ENCODE assay signal across 15 cellular contexts in the genomic region with DNA sequence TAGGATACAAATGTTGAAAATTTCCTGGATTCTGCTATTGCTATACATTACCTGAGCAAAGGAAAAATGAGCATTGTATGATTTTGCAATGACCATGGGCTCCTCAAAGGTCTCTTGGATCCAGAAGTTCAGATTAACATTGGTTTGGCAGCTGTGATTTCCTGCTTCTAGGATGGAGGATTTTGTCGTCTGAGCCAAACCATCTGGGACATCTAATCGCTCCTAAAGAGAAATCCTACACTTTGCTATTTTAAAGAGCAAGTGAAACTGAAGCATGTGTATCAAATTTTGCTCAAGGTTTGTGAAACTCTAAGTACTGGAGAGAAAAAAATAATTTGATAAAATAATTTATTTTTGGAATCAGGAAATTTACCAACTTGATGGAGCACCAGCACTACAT.
DNase-seq lines count a peak whose midpoint lies in the region; ATAC-seq and TF ChIP-seq lines count a peak whose summit lies in the region.
"Had no signal": no experiment of that assay in that cellular context is flagged by ENCODE, and none has a peak within 500 bp of the region (broad histone marks: within the 10 kb centered on the region; RNA-seq: fewer than 3 reads in every experiment).

No MANE protein-coding gene starts in this region.

- H3K9me3 ChIP-seq in SK-N-SH (no peaks in the 10 kb centered on the region), adipocyte (ENCODE audit: control insufficient read depth, low read length) (no peaks in the 10 kb centered on the region), smooth muscle cell (replicated peaks; ENCODE audit: low read depth) (no peaks in the 10 kb centered on the region), uterus (no peaks in the 10 kb centered on the region), right cardiac atrium (ENCODE audit: control insufficient read depth, low read length) (no peaks in the 10 kb centered on the region)

- POLR2A ChIA-PET in SK-N-SH (lab: Yijun Ruan, JAX): no interaction called here

- H3K9ac ChIP-seq in SK-N-SH (no peak overlapping the region), adipocyte (ENCODE audit: low read length) (no peak overlapping the region), smooth muscle cell (ENCODE audit: low read depth) (no peak overlapping the region)

- H3K36me3 ChIP-seq in SK-N-SH (replicated peaks in 1 of 2; ENCODE audit: control insufficient read depth in 1 of 2, insufficient read depth in 2 of 2, low read length in 1 of 2): no peaks in the 10 kb centered on the region
- H3K36me3 ChIP-seq in adipocyte (ENCODE audit: control insufficient read depth, insufficient read depth, low read length, severe bottlenecking): no peaks in the 10 kb centered on the region
- H3K36me3 ChIP-seq in smooth muscle cell (ENCODE audit: low read depth): no peaks in the 10 kb centered on the region
- no peaks in the 10 kb centered on the region for H3K36me3 ChIP-seq in uterus

- TF ChIP-seq POLR2A in uterus (IDR thresholded peaks at IDR 0.05): no peak

- H2AFZ ChIP-seq in SK-N-SH (ENCODE audit: low read depth): no peak overlapping the region
- H2AFZ ChIP-seq in smooth muscle cell (ENCODE audit: low read depth): no peak overlapping the region

- H3F3A ChIP-seq in SK-N-SH (replicated peaks; ENCODE audit: insufficient read depth) (peaks cover 28% of the 10 kb centered on the region), smooth muscle cell (ENCODE audit: low read depth) (no peaks in the 10 kb centered on the region)

- no peaks in the 10 kb centered on the region for H3K9me2 ChIP-seq in SK-N-SH

- H3K4me1 ChIP-seq in SK-N-SH (ENCODE audit: control insufficient read depth in 1 of 2, insufficient read depth in 2 of 2, low read depth in 1 of 2, low read length in 1 of 2): peaks cover 7 to 9% of the 10 kb centered on the region in 2 experiments; a peak in 3 of 4 replicates
- no peaks in the 10 kb centered on the region for H3K4me1 ChIP-seq in adipocyte (ENCODE audit: control insufficient read depth, insufficient read depth, low read length)
- H3K4me1 ChIP-seq in smooth muscle cell (ENCODE audit: low read depth): peaks cover 4% of the 10 kb centered on the region
- H3K4me1 ChIP-seq in uterus: peaks cover 0 to 5% of the 10 kb centered on the region in 2 donors
- no peaks in the 10 kb centered on the region for H3K4me1 ChIP-seq in right cardiac atrium (ENCODE audit: control insufficient read depth, insufficient read depth, low read length)

- peak overlapping the region; percentile 39; the same call in 1 of the 2 replicates for H3K4me2 ChIP-seq in SK-N-SH
- H3K4me2 ChIP-seq in smooth muscle cell: peak overlapping the region; percentile 49

- ATAC-seq in SK-N-SH treated with all-trans-retinoic acid at 6 μM for 48 hours (no peak; the same call in 2 of the 3 replicates), right cardiac atrium (no peak), HG02678 (IDR thresholded peaks at IDR 0.05; ENCODE audit: unreplicated experiment) (no peak)
- ATAC-seq: CD8-positive, alpha-beta T cell; HepG2 had no signal

- H3K4me3 ChIP-seq in SK-N-SH (ENCODE audit: low read depth in 2 of 2, low read length in 1 of 2) (no peak overlapping the region), adipocyte (ENCODE audit: low read length) (no peak overlapping the region), fibroblast of pulmonary artery (replicated peaks; ENCODE audit: low read depth, low read length) (no peak overlapping the region), smooth muscle cell (no peak overlapping the region), uterus (no peak overlapping the region), right cardiac atrium (ENCODE audit: low read length) (no peak overlapping the region)

- TF ChIP-seq CTCF in SK-N-SH (IDR thresholded peaks at IDR 0.05) (no peak), fibroblast of pulmonary artery (IDR thresholded peaks at IDR 0.05; ENCODE audit: low read length, missing control alignments) (no peak), smooth muscle cell (IDR thresholded peaks at IDR 0.05; ENCODE audit: borderline replicate concordance, insufficient read depth, poor library complexity, severe bottlenecking) (no peak), uterus (IDR thresholded peaks at IDR 0.05) (no peak)

- H3K27me3 ChIP-seq in SK-N-SH (ENCODE audit: insufficient read depth) (no peaks in the 10 kb centered on the region), adipocyte (replicated peaks; ENCODE audit: control insufficient read depth, insufficient read depth, low read length) (peaks cover 21% of the 10 kb centered on the region), smooth muscle cell (ENCODE audit: low read depth) (no peaks in the 10 kb centered on the region), uterus (no peaks in the 10 kb centered on the region), right cardiac atrium (ENCODE audit: control insufficient read depth, insufficient read depth) (no peaks in the 10 kb centered on the region)

- CTCF ChIA-PET in SK-N-SH (lab: Yijun Ruan, JAX): no interaction called here

- intact Hi-C loops in uterus (cut with DNase I; ENCODE audit: low total_unique reads) (no loop called here), right cardiac atrium (cut with DNase I) (no loop called here)

- 32% methylated on average over 2 of the region's 2 CpGs for WGBS in SK-N-SH (ENCODE audit: low lambda C conversion rate)
- WGBS in smooth muscle cell (ENCODE audit: low lambda C conversion rate): 50% methylated on average over 2 of the region's 2 CpGs
- WGBS in right cardiac atrium: 21% methylated on average over 2 of the region's 2 CpGs

- H4K20me1 ChIP-seq in SK-N-SH (ENCODE audit: insufficient read depth): no peaks in the 10 kb centered on the region
- no peaks in the 10 kb centered on the region for H4K20me1 ChIP-seq in smooth muscle cell (ENCODE audit: low read depth)

- DNase-seq in SK-N-SH: no peak
- DNase-seq in adipocyte (ENCODE audit: low read depth): peak; percentile 48
- peak; percentile 26 for DNase-seq in fibroblast of pulmonary artery (ENCODE audit: low read depth)
- no peak for DNase-seq in smooth muscle cell (lab: John Stamatoyannopoulos, UW; ENCODE audit: unreplicated experiment)
- DNase-seq in uterus: no peak
- DNase-seq in right cardiac atrium: no peak
- DNase-seq: CD8-positive, alpha-beta T cell; COR-L47; DMS53; GF-D8; HCEC 1CT; HFFc6 had no signal

- TF ChIP-seq EP300 in SK-N-SH (IDR thresholded peaks at IDR 0.05; ENCODE audit: borderline replicate concordance in 1 of 2, low read depth in 1 of 2, low read length in 1 of 2): no peak

- TF ChIP-seq RAD21 in SK-N-SH (IDR thresholded peaks at IDR 0.05; ENCODE audit: low read length): no peak

- no peaks in the 10 kb centered on the region for H3K79me2 ChIP-seq in SK-N-SH (ENCODE audit: insufficient read depth)
- H3K79me2 ChIP-seq in smooth muscle cell (ENCODE audit: low read depth): no peaks in the 10 kb centered on the region

- H3K27ac ChIP-seq in SK-N-SH (ENCODE audit: low read depth in 2 of 2, low read length in 1 of 2) (peak overlapping the region in 1 of 2 experiments; percentile 93; a peak in 2 of 4 replicates), smooth muscle cell (ENCODE audit: low read depth) (no peak overlapping the region), uterus (no peak overlapping the region), right cardiac atrium (ENCODE audit: low read length) (no peak overlapping the region)

TF ChIP-seq in SK-N-SH, 30 proteins besides CTCF, POLR2A, EP300 and RAD21 (continues in another document):
- no peak for TF ChIP-seq TEAD4 (IDR thresholded peaks at IDR 0.05; ENCODE audit: borderline replicate concordance, insufficient read depth)
- TF ChIP-seq JUND (IDR thresholded peaks at IDR 0.05): no peak
- TF ChIP-seq, protein P1, sequence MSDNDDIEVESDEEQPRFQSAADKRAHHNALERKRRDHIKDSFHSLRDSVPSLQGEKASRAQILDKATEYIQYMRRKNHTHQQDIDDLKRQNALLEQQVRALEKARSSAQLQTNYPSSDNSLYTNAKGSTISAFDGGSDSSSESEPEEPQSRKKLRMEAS (IDR thresholded peaks at IDR 0.05; ENCODE audit: low read depth): no peak
- no peak for TF ChIP-seq PBX3 (IDR thresholded peaks at IDR 0.05)
- TF ChIP-seq POLR2AphosphoS5 (IDR thresholded peaks at IDR 0.05; ENCODE audit: low read depth, low read length): no peak
- TF ChIP-seq SMC3 (IDR thresholded peaks at IDR 0.05; ENCODE audit: low read depth, low read length): no peak
- TF ChIP-seq ELF1 (IDR thresholded peaks at IDR 0.05): no peak
- no peak for TF ChIP-seq RFX5 (IDR thresholded peaks at IDR 0.05; ENCODE audit: low read length)

TF ChIP-seq in SK-N-SH treated with all-trans-retinoic acid at 6 μM for 48 hours, 23 proteins besides CTCF, POLR2A, EP300 and RAD21 (continues in another document):
- TF ChIP-seq ZFP3 (CRISPR knock-in tag; IDR thresholded peaks at IDR 0.05) (no peak), ZNF8 (CRISPR knock-in tag; IDR thresholded peaks at IDR 0.05) (no peak), ISL1 (CRISPR knock-in tag; IDR thresholded peaks at IDR 0.05) (no peak), CSDC2 (CRISPR knock-in tag; IDR thresholded peaks at IDR 0.05) (no peak), SNAI2 (CRISPR knock-in tag; IDR thresholded peaks at IDR 0.05) (no peak), POU6F1 (CRISPR knock-in tag; IDR thresholded peaks at IDR 0.05; ENCODE audit: borderline replicate concordance, low read depth) (no peak)

Comparison
In these comparisons a context has a peak if more than half of its experiments do, and no peak if none do; other contexts are left out.
1. DNase-seq: peak in adipocyte (single experiment) and fibroblast of pulmonary artery (single experiment); none in SK-N-SH (single experiment), smooth muscle cell (single experiment), uterus (0 of 2) and right cardiac atrium (0 of 3).